8 cellular contexts compared by ENCODE assay signal in genomic region chr12:2957816-2958431, GRCh38. TPM values are rescaled to one million over a fixed set of nuclear protein-coding genes. Genes with fewer than 3 reads are reported as not detected.
DNase-seq lines count a peak whose midpoint lies in the region; ATAC-seq and TF ChIP-seq lines count a peak whose summit lies in the region.

No MANE protein-coding gene starts in this region.

- no CpG with 5 or more reads among the region's 11 CpGs for WGBS in neuronal stem cell (ENCODE audit: extremely low coverage in 2 of 2, insufficient read length in 2 of 2, insufficient replicate concordance in 1 of 2), 2 donors

- TF ChIP-seq CTCF in Panc1 (IDR thresholded peaks at IDR 0.05) (no peak), epithelial cell of esophagus (IDR thresholded peaks at IDR 0.05; ENCODE audit: insufficient read depth, low read depth, low read length, missing control alignments) (no peak)

- H2BK15ac ChIP-seq in neuronal stem cell (ENCODE audit: low read length) = no peak overlapping the region

- H2BK120ac ChIP-seq in neuronal stem cell (ENCODE audit: low read depth, low read length) = no peak overlapping the region

- H3K27ac ChIP-seq in Panc1 (ENCODE audit: low read length) (peak overlapping the region; percentile 94), neuronal stem cell (replicated peaks; ENCODE audit: low read length) (no peak overlapping the region)

- H3K36me3 ChIP-seq in Panc1 (ENCODE audit: control insufficient read depth, insufficient read depth, low read length) (no peaks in the 10 kb centered on the region), neuronal stem cell (replicated peaks in 1 of 2; ENCODE audit: control insufficient read depth in 2 of 2, insufficient read depth in 2 of 2, low read length in 2 of 2) (no peaks in the 10 kb centered on the region)

- H2BK5ac ChIP-seq in neuronal stem cell (ENCODE audit: low read length) = no peak overlapping the region

- H3K79me1 ChIP-seq in neuronal stem cell (ENCODE audit: low read depth, low read length) = peaks cover 5% of the 10 kb centered on the region

- intact Hi-C loops in Panc1 (cut with micrococcal nuclease; ENCODE audit: unreplicated experiment) = no loop called here

- H3K23ac ChIP-seq in neuronal stem cell (ENCODE audit: low read depth, low read length, poor library complexity) = no peak overlapping the region

- H3K4me3 ChIP-seq in Panc1 (ENCODE audit: low read depth in 2 of 2, low read length in 2 of 2) = peak overlapping the region; percentile 67 to 71
- H3K4me3 ChIP-seq in epithelial cell of esophagus (ENCODE audit: low read length) = peak overlapping the region; percentile 52
- peak overlapping the region in 1 of 2 donors; percentile 88 for H3K4me3 ChIP-seq in neuronal stem cell (ENCODE audit: low read length in 2 of 2)

- peak overlapping the region; percentile 93 for H3K18ac ChIP-seq in neuronal stem cell (ENCODE audit: low read length)

- POLR2A ChIA-PET in Panc1 (lab: Charles Lee) = no interaction called here

- H2AK5ac ChIP-seq in neuronal stem cell (ENCODE audit: low read depth, low read length) = no peak overlapping the region

- in situ Hi-C loops in Panc1 (cut with HindIII; ENCODE audit: low pct_unique_long_range_greater_than_20kb, low sequenced_read_pairs) = no loop called here

- TSS peak; percentile 84 for BruUV-seq in Panc1 (replicated peaks; lab: Mats Ljungman, UMichigan)

- DNase-seq in GF-D8 (lab: John Stamatoyannopoulos, UW) (peak; percentile 27), Panc1 (ENCODE audit: low read depth, low spot score) (no peak), epithelial cell of esophagus (ENCODE audit: low read depth) (peak; percentile 80), neuronal stem cell (ENCODE audit: low spot score) (no peak), NCI-H774 (lab: John Stamatoyannopoulos, UW) (no peak)
- DNase-seq in activated CD4-positive, alpha-beta T cell treated with anti-CD3 and anti-CD28 coated beads, Interleukin-2, amount 50 U/mL, for 4 hours = no peak

- no peak overlapping the region for H3K4ac ChIP-seq in neuronal stem cell (ENCODE audit: low read length)

- H3K14ac ChIP-seq in neuronal stem cell (ENCODE audit: low read length) = no peak overlapping the region

- H3K4me1 ChIP-seq in Panc1 (ENCODE audit: control insufficient read depth, insufficient read depth, low read length) (peaks cover 14% of the 10 kb centered on the region), neuronal stem cell (ENCODE audit: control insufficient read depth in 2 of 2, insufficient read depth in 1 of 2, low read depth in 1 of 2, low read length in 2 of 2) (peaks cover 17% of the 10 kb centered on the region in 2 donors)

- H3K27me3 ChIP-seq in Panc1 (ENCODE audit: control insufficient read depth, insufficient read depth, low read length) (no peaks in the 10 kb centered on the region), neuronal stem cell (ENCODE audit: control insufficient read depth in 3 of 3, insufficient read depth in 3 of 3, low read depth in 1 of 3, low read length in 3 of 3) (peaks cover 0 to 9% (median 0%) of the 10 kb centered on the region in 3 experiments)

- no peak overlapping the region for H2BK12ac ChIP-seq in neuronal stem cell (ENCODE audit: low read length)

- H3K9me3 ChIP-seq in Panc1 (ENCODE audit: control insufficient read depth, insufficient read depth, low read depth, low read length) = no peaks in the 10 kb centered on the region
- no peaks in the 10 kb centered on the region for H3K9me3 ChIP-seq in neuronal stem cell (replicated peaks in 1 of 2; ENCODE audit: control insufficient read depth in 2 of 2, insufficient read depth in 1 of 2, low read depth in 1 of 2, low read length in 2 of 2)

- CTCF ChIA-PET in Panc1 (lab: Charles Lee) = interaction anchor here (0.6 kb wide), 1 partner anchor 12 kb away, joined by 5 read pairs; no protein-coding TSS in a partner anchor

- H3K9ac ChIP-seq in neuronal stem cell (ENCODE audit: low read depth, low read length, poor library complexity) = no peak overlapping the region

- peak overlapping the region; percentile 99 for H2AFZ ChIP-seq in neuronal stem cell (ENCODE audit: low read length)

- no peak overlapping the region for H4K91ac ChIP-seq in neuronal stem cell (ENCODE audit: low read depth, low read length, poor library complexity)

- peak overlapping the region; percentile 83 for H3K4me2 ChIP-seq in neuronal stem cell (ENCODE audit: insufficient read depth, low read length, poor library complexity, severe bottlenecking)

- H4K8ac ChIP-seq in neuronal stem cell (ENCODE audit: low read depth, low read length) = no peak overlapping the region

- ATAC-seq in Panc1 (no peak), HG02610 (IDR thresholded peaks at IDR 0.05; ENCODE audit: unreplicated experiment) (no peak), GM21526 (IDR thresholded peaks at IDR 0.05; ENCODE audit: low FRiP score, unreplicated experiment) (no peak)

RNA-seq across cellular contexts. Expression of gene TEAD4, which starts 1.3 kb away (rescaled TPM):
- 47.6 TPM for total RNA-seq in Panc1 (2021; ENCODE audit: unreplicated experiment)
- polyA plus RNA-seq in Panc1 (2012; ENCODE audit: insufficient read length) = 42.0 TPM
- polyA plus RNA-seq in neuronal stem cell (2013, experiment 1 of 2) = 17.8 TPM
- 18.8 TPM for polyA plus RNA-seq in neuronal stem cell (2013, experiment 2 of 2)

Comparison
In these comparisons a context has a peak if more than half of its experiments do, and no peak if none do; other contexts are left out.
1. DNase-seq: peak in GF-D8 (single experiment) and epithelial cell of esophagus (single experiment); none in Panc1 (single experiment), neuronal stem cell (single experiment), activated CD4-positive, alpha-beta T cell treated with anti-CD3 and anti-CD28 coated beads, Interleukin-2, amount 50 U/mL, for 4 hours (0 of 2) and NCI-H774 (single experiment).